In the genomic region with DNA sequence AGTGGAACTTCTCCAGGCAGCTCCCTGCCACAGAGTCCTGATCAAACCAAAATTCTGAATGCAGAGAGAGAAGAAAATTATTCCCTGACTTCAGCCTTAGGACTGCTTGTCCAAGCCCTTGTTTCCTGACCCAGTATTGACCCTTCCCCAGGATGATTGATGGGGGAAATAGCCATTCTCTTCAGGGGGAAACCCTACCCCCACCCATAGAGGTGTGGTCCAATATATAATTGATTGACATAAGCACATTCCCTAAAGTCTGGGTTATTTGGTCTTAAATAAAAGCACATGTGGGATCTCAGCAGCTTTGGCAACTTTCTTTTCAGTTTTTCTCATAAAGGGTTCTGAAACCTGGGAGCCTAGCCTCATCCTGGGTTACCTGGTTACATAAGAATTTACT, we compare ENCODE assay signal across 2 cellular contexts.
TF ChIP-seq lines count a peak whose summit lies in the region.

No MANE protein-coding gene starts in this region.

TF ChIP-seq in GM23338, 12 proteins besides CTCF, POLR2A, EP300 and RAD21 (continues in another document):
- TF ChIP-seq, protein P1, sequence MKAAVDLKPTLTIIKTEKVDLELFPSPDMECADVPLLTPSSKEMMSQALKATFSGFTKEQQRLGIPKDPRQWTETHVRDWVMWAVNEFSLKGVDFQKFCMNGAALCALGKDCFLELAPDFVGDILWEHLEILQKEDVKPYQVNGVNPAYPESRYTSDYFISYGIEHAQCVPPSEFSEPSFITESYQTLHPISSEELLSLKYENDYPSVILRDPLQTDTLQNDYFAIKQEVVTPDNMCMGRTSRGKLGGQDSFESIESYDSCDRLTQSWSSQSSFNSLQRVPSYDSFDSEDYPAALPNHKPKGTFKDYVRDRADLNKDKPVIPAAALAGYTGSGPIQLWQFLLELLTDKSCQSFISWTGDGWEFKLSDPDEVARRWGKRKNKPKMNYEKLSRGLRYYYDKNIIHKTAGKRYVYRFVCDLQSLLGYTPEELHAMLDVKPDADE (IDR thresholded peaks at IDR 0.05) = no peak
- TF ChIP-seq STAT1 (IDR thresholded peaks at IDR 0.05; ENCODE audit: unreplicated experiment) = no peak
- TF ChIP-seq JUNB (IDR thresholded peaks at IDR 0.05; ENCODE audit: unreplicated experiment) = no peak
- no peak for TF ChIP-seq CREB1 (CRISPR knock-in tag; IDR thresholded peaks at IDR 0.05; ENCODE audit: low read depth)
- TF ChIP-seq, protein P2, sequence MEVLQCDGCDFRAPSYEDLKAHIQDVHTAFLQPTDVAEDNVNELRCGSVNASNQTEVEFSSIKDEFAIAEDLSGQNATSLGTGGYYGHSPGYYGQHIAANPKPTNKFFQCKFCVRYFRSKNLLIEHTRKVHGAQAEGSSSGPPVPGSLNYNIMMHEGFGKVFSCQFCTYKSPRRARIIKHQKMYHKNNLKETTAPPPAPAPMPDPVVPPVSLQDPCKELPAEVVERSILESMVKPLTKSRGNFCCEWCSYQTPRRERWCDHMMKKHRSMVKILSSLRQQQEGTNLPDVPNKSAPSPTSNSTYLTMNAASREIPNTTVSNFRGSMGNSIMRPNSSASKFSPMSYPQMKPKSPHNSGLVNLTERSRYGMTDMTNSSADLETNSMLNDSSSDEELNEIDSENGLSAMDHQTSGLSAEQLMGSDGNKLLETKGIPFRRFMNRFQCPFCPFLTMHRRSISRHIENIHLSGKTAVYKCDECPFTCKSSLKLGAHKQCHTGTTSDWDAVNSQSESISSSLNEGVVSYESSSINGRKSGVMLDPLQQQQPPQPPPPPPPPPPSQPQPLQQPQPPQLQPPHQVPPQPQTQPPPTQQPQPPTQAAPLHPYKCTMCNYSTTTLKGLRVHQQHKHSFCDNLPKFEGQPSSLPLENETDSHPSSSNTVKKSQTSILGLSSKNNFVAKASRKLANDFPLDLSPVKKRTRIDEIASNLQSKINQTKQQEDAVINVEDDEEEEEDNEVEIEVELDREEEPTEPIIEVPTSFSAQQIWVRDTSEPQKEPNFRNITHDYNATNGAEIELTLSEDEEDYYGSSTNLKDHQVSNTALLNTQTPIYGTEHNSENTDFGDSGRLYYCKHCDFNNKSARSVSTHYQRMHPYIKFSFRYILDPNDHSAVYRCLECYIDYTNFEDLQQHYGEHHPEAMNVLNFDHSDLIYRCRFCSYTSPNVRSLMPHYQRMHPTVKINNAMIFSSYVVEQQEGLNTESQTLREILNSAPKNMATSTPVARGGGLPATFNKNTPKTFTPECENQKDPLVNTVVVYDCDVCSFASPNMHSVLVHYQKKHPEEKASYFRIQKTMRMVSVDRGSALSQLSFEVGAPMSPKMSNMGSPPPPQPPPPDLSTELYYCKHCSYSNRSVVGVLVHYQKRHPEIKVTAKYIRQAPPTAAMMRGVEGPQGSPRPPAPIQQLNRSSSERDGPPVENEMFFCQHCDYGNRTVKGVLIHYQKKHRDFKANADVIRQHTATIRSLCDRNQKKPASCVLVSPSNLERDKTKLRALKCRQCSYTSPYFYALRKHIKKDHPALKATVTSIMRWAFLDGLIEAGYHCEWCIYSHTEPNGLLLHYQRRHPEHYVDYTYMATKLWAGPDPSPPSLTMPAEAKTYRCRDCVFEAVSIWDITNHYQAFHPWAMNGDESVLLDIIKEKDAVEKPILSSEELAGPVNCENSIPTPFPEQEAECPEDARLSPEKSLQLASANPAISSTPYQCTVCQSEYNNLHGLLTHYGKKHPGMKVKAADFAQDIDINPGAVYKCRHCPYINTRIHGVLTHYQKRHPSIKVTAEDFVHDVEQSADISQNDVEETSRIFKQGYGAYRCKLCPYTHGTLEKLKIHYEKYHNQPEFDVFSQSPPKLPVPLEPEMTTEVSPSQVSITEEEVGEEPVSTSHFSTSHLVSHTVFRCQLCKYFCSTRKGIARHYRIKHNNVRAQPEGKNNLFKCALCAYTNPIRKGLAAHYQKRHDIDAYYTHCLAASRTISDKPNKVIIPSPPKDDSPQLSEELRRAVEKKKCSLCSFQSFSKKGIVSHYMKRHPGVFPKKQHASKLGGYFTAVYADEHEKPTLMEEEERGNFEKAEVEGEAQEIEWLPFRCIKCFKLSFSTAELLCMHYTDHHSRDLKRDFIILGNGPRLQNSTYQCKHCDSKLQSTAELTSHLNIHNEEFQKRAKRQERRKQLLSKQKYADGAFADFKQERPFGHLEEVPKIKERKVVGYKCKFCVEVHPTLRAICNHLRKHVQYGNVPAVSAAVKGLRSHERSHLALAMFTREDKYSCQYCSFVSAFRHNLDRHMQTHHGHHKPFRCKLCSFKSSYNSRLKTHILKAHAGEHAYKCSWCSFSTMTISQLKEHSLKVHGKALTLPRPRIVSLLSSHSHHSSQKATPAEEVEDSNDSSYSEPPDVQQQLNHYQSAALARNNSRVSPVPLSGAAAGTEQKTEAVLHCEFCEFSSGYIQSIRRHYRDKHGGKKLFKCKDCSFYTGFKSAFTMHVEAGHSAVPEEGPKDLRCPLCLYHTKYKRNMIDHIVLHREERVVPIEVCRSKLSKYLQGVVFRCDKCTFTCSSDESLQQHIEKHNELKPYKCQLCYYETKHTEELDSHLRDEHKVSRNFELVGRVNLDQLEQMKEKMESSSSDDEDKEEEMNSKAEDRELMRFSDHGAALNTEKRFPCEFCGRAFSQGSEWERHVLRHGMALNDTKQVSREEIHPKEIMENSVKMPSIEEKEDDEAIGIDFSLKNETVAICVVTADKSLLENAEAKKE (CRISPR knock-in tag; IDR thresholded peaks at IDR 0.05) = no peak
- TF ChIP-seq POLR2AphosphoS5 (IDR thresholded peaks at IDR 0.05; ENCODE audit: low read depth) = no peak
- TF ChIP-seq, protein P3, sequence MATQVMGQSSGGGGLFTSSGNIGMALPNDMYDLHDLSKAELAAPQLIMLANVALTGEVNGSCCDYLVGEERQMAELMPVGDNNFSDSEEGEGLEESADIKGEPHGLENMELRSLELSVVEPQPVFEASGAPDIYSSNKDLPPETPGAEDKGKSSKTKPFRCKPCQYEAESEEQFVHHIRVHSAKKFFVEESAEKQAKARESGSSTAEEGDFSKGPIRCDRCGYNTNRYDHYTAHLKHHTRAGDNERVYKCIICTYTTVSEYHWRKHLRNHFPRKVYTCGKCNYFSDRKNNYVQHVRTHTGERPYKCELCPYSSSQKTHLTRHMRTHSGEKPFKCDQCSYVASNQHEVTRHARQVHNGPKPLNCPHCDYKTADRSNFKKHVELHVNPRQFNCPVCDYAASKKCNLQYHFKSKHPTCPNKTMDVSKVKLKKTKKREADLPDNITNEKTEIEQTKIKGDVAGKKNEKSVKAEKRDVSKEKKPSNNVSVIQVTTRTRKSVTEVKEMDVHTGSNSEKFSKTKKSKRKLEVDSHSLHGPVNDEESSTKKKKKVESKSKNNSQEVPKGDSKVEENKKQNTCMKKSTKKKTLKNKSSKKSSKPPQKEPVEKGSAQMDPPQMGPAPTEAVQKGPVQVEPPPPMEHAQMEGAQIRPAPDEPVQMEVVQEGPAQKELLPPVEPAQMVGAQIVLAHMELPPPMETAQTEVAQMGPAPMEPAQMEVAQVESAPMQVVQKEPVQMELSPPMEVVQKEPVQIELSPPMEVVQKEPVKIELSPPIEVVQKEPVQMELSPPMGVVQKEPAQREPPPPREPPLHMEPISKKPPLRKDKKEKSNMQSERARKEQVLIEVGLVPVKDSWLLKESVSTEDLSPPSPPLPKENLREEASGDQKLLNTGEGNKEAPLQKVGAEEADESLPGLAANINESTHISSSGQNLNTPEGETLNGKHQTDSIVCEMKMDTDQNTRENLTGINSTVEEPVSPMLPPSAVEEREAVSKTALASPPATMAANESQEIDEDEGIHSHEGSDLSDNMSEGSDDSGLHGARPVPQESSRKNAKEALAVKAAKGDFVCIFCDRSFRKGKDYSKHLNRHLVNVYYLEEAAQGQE (IDR thresholded peaks at IDR 0.05; ENCODE audit: unreplicated experiment) = no peak
- TF ChIP-seq EZH2 (IDR thresholded peaks at IDR 0.05; ENCODE audit: low read depth, unreplicated experiment) = no peak
- TF ChIP-seq ZNF331 (CRISPR knock-in tag; IDR thresholded peaks at IDR 0.05; ENCODE audit: low read depth) = no peak
- TF ChIP-seq EZH2phosphoT487 (IDR thresholded peaks at IDR 0.05; ENCODE audit: unreplicated experiment) = no peak

TF ChIP-seq in IMR-90, 13 proteins besides CTCF, POLR2A, EP300 and RAD21:
- TF ChIP-seq MAFK (IDR thresholded peaks at IDR 0.05; ENCODE audit: low read depth, low read length) (no peak), RFX5 (IDR thresholded peaks at IDR 0.05; ENCODE audit: low read depth, low read length) (no peak), BHLHE40 (IDR thresholded peaks at IDR 0.05; ENCODE audit: low read depth, low read length) (no peak), CEBPB (IDR thresholded peaks at IDR 0.05; ENCODE audit: low read depth, low read length) (no peak), RCOR1 (IDR thresholded peaks at IDR 0.05; ENCODE audit: insufficient replicate concordance, low read length) (no peak), NFE2L2 (IDR thresholded peaks at IDR 0.05; ENCODE audit: low read depth, low read length) (no peak), SMC3 (IDR thresholded peaks at IDR 0.05; ENCODE audit: low read depth, low read length) (no peak), MAZ (IDR thresholded peaks at IDR 0.05; ENCODE audit: borderline replicate concordance, low read depth, low read length) (no peak), FOS (IDR thresholded peaks at IDR 0.05; ENCODE audit: low read depth, low read length) (no peak), MXI1 (IDR thresholded peaks at IDR 0.05; ENCODE audit: borderline replicate concordance, low read depth, low read length) (no peak)
- TF ChIP-seq, protein P4, sequence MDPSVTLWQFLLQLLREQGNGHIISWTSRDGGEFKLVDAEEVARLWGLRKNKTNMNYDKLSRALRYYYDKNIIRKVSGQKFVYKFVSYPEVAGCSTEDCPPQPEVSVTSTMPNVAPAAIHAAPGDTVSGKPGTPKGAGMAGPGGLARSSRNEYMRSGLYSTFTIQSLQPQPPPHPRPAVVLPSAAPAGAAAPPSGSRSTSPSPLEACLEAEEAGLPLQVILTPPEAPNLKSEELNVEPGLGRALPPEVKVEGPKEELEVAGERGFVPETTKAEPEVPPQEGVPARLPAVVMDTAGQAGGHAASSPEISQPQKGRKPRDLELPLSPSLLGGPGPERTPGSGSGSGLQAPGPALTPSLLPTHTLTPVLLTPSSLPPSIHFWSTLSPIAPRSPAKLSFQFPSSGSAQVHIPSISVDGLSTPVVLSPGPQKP (IDR thresholded peaks at IDR 0.05; ENCODE audit: borderline replicate concordance, low read depth, low read length) = no peak
